1 cellular context compared by ENCODE assay signal in genomic region chr13:24863748-24864540, GRCh38.
A peak's percentile ranks its signal among the peaks of the same experiment; 100 is the strongest.
TF ChIP-seq lines count a peak whose summit lies in the region.

No MANE protein-coding gene starts in this region.

TF ChIP-seq in K562, 482 proteins besides CTCF, POLR2A, EP300 and RAD21 (continued from another document):
- TF ChIP-seq, protein P1, sequence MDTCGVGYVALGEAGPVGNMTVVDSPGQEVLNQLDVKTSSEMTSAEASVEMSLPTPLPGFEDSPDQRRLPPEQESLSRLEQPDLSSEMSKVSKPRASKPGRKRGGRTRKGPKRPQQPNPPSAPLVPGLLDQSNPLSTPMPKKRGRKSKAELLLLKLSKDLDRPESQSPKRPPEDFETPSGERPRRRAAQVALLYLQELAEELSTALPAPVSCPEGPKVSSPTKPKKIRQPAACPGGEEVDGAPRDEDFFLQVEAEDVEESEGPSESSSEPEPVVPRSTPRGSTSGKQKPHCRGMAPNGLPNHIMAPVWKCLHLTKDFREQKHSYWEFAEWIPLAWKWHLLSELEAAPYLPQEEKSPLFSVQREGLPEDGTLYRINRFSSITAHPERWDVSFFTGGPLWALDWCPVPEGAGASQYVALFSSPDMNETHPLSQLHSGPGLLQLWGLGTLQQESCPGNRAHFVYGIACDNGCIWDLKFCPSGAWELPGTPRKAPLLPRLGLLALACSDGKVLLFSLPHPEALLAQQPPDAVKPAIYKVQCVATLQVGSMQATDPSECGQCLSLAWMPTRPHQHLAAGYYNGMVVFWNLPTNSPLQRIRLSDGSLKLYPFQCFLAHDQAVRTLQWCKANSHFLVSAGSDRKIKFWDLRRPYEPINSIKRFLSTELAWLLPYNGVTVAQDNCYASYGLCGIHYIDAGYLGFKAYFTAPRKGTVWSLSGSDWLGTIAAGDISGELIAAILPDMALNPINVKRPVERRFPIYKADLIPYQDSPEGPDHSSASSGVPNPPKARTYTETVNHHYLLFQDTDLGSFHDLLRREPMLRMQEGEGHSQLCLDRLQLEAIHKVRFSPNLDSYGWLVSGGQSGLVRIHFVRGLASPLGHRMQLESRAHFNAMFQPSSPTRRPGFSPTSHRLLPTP (IDR thresholded peaks at IDR 0.05; ENCODE audit: borderline replicate concordance, extremely low read depth, insufficient read length) = no peak
- TF ChIP-seq ZBTB1 (CRISPR knock-in tag; IDR thresholded peaks at IDR 0.05; ENCODE audit: borderline replicate concordance, low read depth) (no peak), FOXJ3 (CRISPR knock-in tag; IDR thresholded peaks at IDR 0.05) (no peak), MTA3 (IDR thresholded peaks at IDR 0.05; ENCODE audit: borderline replicate concordance) (no peak), ZBTB17 (CRISPR knock-in tag; IDR thresholded peaks at IDR 0.05) (no peak), PTTG1 (tag; IDR thresholded peaks at IDR 0.05; ENCODE audit: low read depth) (no peak), CCAR2 (IDR thresholded peaks at IDR 0.05; ENCODE audit: low read depth, low read length) (no peak), ZNF644 (tag; IDR thresholded peaks at IDR 0.05; ENCODE audit: low read depth) (no peak), HDGF (IDR thresholded peaks at IDR 0.05) (no peak), MCM7 (IDR thresholded peaks at IDR 0.05) (no peak), CGGBP1 (CRISPR knock-in tag; IDR thresholded peaks at IDR 0.05) (no peak), ARID1B (IDR thresholded peaks at IDR 0.05) (peak; percentile 79), KLF13 (tag; IDR thresholded peaks at IDR 0.05; ENCODE audit: borderline replicate concordance, low read depth) (no peak)
- TF ChIP-seq, protein P2, sequence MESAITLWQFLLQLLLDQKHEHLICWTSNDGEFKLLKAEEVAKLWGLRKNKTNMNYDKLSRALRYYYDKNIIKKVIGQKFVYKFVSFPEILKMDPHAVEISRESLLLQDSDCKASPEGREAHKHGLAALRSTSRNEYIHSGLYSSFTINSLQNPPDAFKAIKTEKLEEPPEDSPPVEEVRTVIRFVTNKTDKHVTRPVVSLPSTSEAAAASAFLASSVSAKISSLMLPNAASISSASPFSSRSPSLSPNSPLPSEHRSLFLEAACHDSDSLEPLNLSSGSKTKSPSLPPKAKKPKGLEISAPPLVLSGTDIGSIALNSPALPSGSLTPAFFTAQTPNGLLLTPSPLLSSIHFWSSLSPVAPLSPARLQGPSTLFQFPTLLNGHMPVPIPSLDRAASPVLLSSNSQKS (CRISPR knock-in tag; IDR thresholded peaks at IDR 0.05) = no peak
